In genomic region chr7:106717997-106718871, GRCh38 we compare ENCODE assay signal across 9 cellular contexts. TPM values are rescaled to one million over a fixed set of nuclear protein-coding genes. Genes with fewer than 3 reads are reported as not detected.
A peak's percentile ranks its signal among the peaks of the same experiment; 100 is the strongest.
DNase-seq lines count a peak whose midpoint lies in the region; ATAC-seq, FAIRE-seq and TF ChIP-seq lines count a peak whose summit lies in the region.
"Had no signal": no experiment of that assay in that cellular context is flagged by ENCODE, and none has a peak within 500 bp of the region (broad histone marks: within the 10 kb centered on the region; RNA-seq: fewer than 3 reads in every experiment).

No MANE protein-coding gene starts in this region.

- no peaks in the 10 kb centered on the region for H3K9me3 Mint-ChIP-seq in activated T-helper 17 cell treated with anti-CD3 and anti-CD28 coated beads, Interleukin-2, amount 50 U/mL, for 72 hours

- TF ChIP-seq CTCF in Panc1 (IDR thresholded peaks at IDR 0.05): no peak
- TF ChIP-seq CTCF in kidney (IDR thresholded peaks at IDR 0.05; ENCODE audit: borderline replicate concordance, extremely low read depth, insufficient read depth): no peak

- FAIRE-seq in kidney (lab: Jason Lieb, UNC): no peak
- FAIRE-seq: A204.1 had no signal

- H3K36me3 Mint-ChIP-seq in activated T-helper 17 cell treated with anti-CD3 and anti-CD28 coated beads, Interleukin-2, amount 50 U/mL, for 72 hours (ENCODE audit: low read depth): no peaks in the 10 kb centered on the region

- no peaks in the 10 kb centered on the region; the same call in 1 of the 2 replicates for H3K4me1 ChIP-seq in Panc1 (ENCODE audit: control insufficient read depth, insufficient read depth, low read length)
- no peaks in the 10 kb centered on the region for H3K4me1 ChIP-seq in kidney (ENCODE audit: control insufficient read depth in 1 of 2, insufficient read depth in 1 of 2, low read depth in 1 of 2, low read length in 2 of 2)

- no peak overlapping the region for H3K9ac ChIP-seq in kidney (ENCODE audit: low read length in 2 of 2)

- intact Hi-C loops in Panc1 (cut with micrococcal nuclease; ENCODE audit: unreplicated experiment): no loop called here
- intact Hi-C loops in left ventricle myocardium superior (cut with micrococcal nuclease): no loop called here
- intact Hi-C loops in kidney (cut with DNase I): no loop called here

- CTCF ChIA-PET in Panc1 (lab: Charles Lee): no interaction called here

- no peaks in the 10 kb centered on the region for H3K27me3 ChIP-seq in Panc1 (ENCODE audit: control insufficient read depth, insufficient read depth, low read length)

- no peak overlapping the region for H3K4me3 ChIP-seq in Panc1 (ENCODE audit: low read depth in 2 of 2, low read length in 2 of 2)
- no peak overlapping the region for H3K4me3 ChIP-seq in kidney (ENCODE audit: low read length in 2 of 2)

- no peaks in the 10 kb centered on the region for H3K27me3 Mint-ChIP-seq in activated T-helper 17 cell treated with anti-CD3 and anti-CD28 coated beads, Interleukin-2, amount 50 U/mL, for 72 hours

- no peaks in the 10 kb centered on the region for H3K36me3 ChIP-seq in Panc1 (ENCODE audit: control insufficient read depth, insufficient read depth, low read length)
- no peaks in the 10 kb centered on the region for H3K36me3 ChIP-seq in kidney (ENCODE audit: control insufficient read depth in 1 of 2, insufficient read depth in 2 of 2, low read length in 2 of 2)

- DNase-seq in activated T-cell treated with anti-CD3 and anti-CD28 coated beads for 1 hour (ENCODE audit: low read depth) (peak; percentile 49), Panc1 (ENCODE audit: low read depth, low spot score) (peak; percentile 86), left ventricle myocardium superior (no peak), kidney (no peak)
- DNase-seq in activated T-cell treated with anti-CD3 and anti-CD28 coated beads, Interleukin-2, amount 50 U/mL, for 1 hour: no peak
- DNase-seq in stimulated activated CD4-positive, alpha-beta T cell treated with anti-CD3 and anti-CD28 coated beads, Interleukin-2, amount 100 ng/mL, for 4 hours (ENCODE audit: low read depth): peak; percentile 89

- no peak overlapping the region for H3K27ac Mint-ChIP-seq in activated T-helper 17 cell treated with anti-CD3 and anti-CD28 coated beads, Interleukin-2, amount 50 U/mL, for 72 hours

- in situ Hi-C loops in Panc1 (cut with HindIII; ENCODE audit: low pct_unique_long_range_greater_than_20kb, low sequenced_read_pairs): no loop called here

- no peaks in the 10 kb centered on the region for H3K9me3 ChIP-seq in Panc1 (ENCODE audit: control insufficient read depth, insufficient read depth, low read depth, low read length)
- H3K9me3 ChIP-seq in kidney (ENCODE audit: control insufficient read depth in 1 of 2, low read length in 2 of 2): no peaks in the 10 kb centered on the region

- ATAC-seq in HG03135 (IDR thresholded peaks at IDR 0.05; ENCODE audit: unreplicated experiment) (peak; percentile 78), Panc1 (peak; percentile 84; the same call in 1 of the 2 replicates), left ventricle myocardium superior (peak; percentile 48)
- ATAC-seq in activated T-helper 17 cell treated with anti-CD3 and anti-CD28 coated beads, Interleukin-2, amount 50 U/mL, for 72 hours (replicated peaks): peak; percentile 97

- no TSS peak for BruUV-seq in Panc1 (replicated peaks; lab: Mats Ljungman, UMichigan)

- H3K27ac ChIP-seq in Panc1 (ENCODE audit: low read length) (no peak overlapping the region), kidney (ENCODE audit: low read depth in 2 of 2, low read length in 2 of 2) (no peak overlapping the region)

- no peak overlapping the region for H3K4me3 Mint-ChIP-seq in activated T-helper 17 cell treated with anti-CD3 and anti-CD28 coated beads, Interleukin-2, amount 50 U/mL, for 72 hours

- POLR2A ChIA-PET in Panc1 (lab: Charles Lee): no interaction called here

- H3K4me1 Mint-ChIP-seq in activated T-helper 17 cell treated with anti-CD3 and anti-CD28 coated beads, Interleukin-2, amount 50 U/mL, for 72 hours: peaks cover 21% of the 10 kb centered on the region

RNA-seq across cellular contexts. Expression of gene CCDC71L, which starts 57.3 kb away (rescaled TPM):
- total RNA-seq in Panc1 (2021; ENCODE audit: unreplicated experiment) (6.0 TPM), left ventricle myocardium superior (6.4 TPM), kidney (26.2 TPM)
- polyA plus RNA-seq in Panc1 (2012; ENCODE audit: insufficient read length): 5.4 TPM
- 10 to 100 TPM; 19.4 to 28.5 TPM for total RNA-seq in activated T-helper 17 cell treated with anti-CD3 and anti-CD28 coated beads, Interleukin-2, amount 50 U/mL, for 72 hours
- 9.4 TPM for polyA plus RNA-seq in kidney (ENCODE audit: insufficient read depth, low read depth, low replicate concordance)

Comparison
In these comparisons a context has a peak if more than half of its experiments do, and no peak if none do; other contexts are left out.
1. DNase-seq: peak in activated T-cell treated with anti-CD3 and anti-CD28 coated beads for 1 hour (single experiment), Panc1 (single experiment) and stimulated activated CD4-positive, alpha-beta T cell treated with anti-CD3 and anti-CD28 coated beads, Interleukin-2, amount 100 ng/mL, for 4 hours (single experiment); none in activated T-cell treated with anti-CD3 and anti-CD28 coated beads, Interleukin-2, amount 50 U/mL, for 1 hour (single experiment), left ventricle myocardium superior (single experiment) and kidney (single experiment).
2. Peak in every context shown above with its lines, with median percentiles within 50 percentile points of each other: ATAC-seq.